ENCODE assay signal across 32 cellular contexts in genomic region chr13:43266953-43267615, GRCh38.
DNase-seq lines count a peak whose midpoint lies in the region; ATAC-seq, FAIRE-seq and TF ChIP-seq lines count a peak whose summit lies in the region.
"Had no signal": no experiment of that assay in that cellular context is flagged by ENCODE, and none has a peak within 500 bp of the region (broad histone marks: within the 10 kb centered on the region; RNA-seq: fewer than 3 reads in every experiment).

No MANE protein-coding gene starts in this region.

- no peaks in the 10 kb centered on the region for H3K9me3 ChIP-seq in A549
- H3K9me3 ChIP-seq in Panc1 (ENCODE audit: control insufficient read depth, insufficient read depth, low read depth, low read length): no peaks in the 10 kb centered on the region
- H3K9me3 ChIP-seq in endodermal cell (ENCODE audit: control insufficient read depth, low read length): no peaks in the 10 kb centered on the region
- no peaks in the 10 kb centered on the region for H3K9me3 ChIP-seq in neural cell (ENCODE audit: low read length)
- H3K9me3 ChIP-seq in hepatocyte (ENCODE audit: low read depth): no peaks in the 10 kb centered on the region
- no peaks in the 10 kb centered on the region for H3K9me3 ChIP-seq in CD8-positive, alpha-beta memory T cell (ENCODE audit: low read length)
- H3K9me3 ChIP-seq: suprapubic skin had no signal

- H3K36me3 ChIP-seq in Panc1 (ENCODE audit: control insufficient read depth, insufficient read depth, low read length): no peaks in the 10 kb centered on the region
- no peaks in the 10 kb centered on the region for H3K36me3 ChIP-seq in endodermal cell (ENCODE audit: control insufficient read depth, insufficient read depth, low read length)
- H3K36me3 ChIP-seq in neural cell (ENCODE audit: insufficient read depth, low read length): no peaks in the 10 kb centered on the region
- no peaks in the 10 kb centered on the region for H3K36me3 ChIP-seq in hepatocyte (replicated peaks; ENCODE audit: insufficient read depth, low read depth)
- H3K36me3 ChIP-seq in CD8-positive, alpha-beta memory T cell (ENCODE audit: insufficient read depth, low read length): no peaks in the 10 kb centered on the region
- H3K36me3 ChIP-seq: brain microvascular endothelial cell, suprapubic skin had no signal

- H3K79me2 ChIP-seq in neural cell (replicated peaks; ENCODE audit: insufficient read depth, low read length): no peaks in the 10 kb centered on the region
- no peaks in the 10 kb centered on the region for H3K79me2 ChIP-seq in hepatocyte
- H3K79me2 ChIP-seq: parathyroid adenoma had no signal

- H4K20me1 ChIP-seq in neural cell (ENCODE audit: insufficient read depth) (no peaks in the 10 kb centered on the region), hepatocyte (ENCODE audit: insufficient read depth, poor library complexity, severe bottlenecking) (no peaks in the 10 kb centered on the region)

- no peak overlapping the region for H2AFZ ChIP-seq in neural cell (ENCODE audit: low read depth, low read length)
- H2AFZ ChIP-seq in hepatocyte: no peak overlapping the region
- H2AFZ ChIP-seq: parathyroid adenoma had no signal

- peaks cover 3% of the 10 kb centered on the region for H3K27me3 Mint-ChIP-seq in endodermal cell (ENCODE audit: insufficient read depth)
- H3K27me3 Mint-ChIP-seq in CD8-positive, alpha-beta memory T cell: peaks cover 1 to 9% of the 10 kb centered on the region in 2 donors
- H3K27me3 Mint-ChIP-seq in activated T-cell treated with anti-CD3 and anti-CD28 coated beads, Interleukin-2, amount 50 U/mL, for 24 hours: no peaks in the 10 kb centered on the region

- BruUV-seq in Panc1 (replicated peaks; lab: Mats Ljungman, UMichigan): no TSS peak

- FAIRE-seq in A549 (lab: Jason Lieb, UNC): no peak

- H3K9ac ChIP-seq in endodermal cell (ENCODE audit: extremely low read depth, low read length, poor library complexity, severe bottlenecking) (no peak overlapping the region), neural cell (ENCODE audit: low read length) (peak overlapping the region; percentile 48)
- H3K9ac ChIP-seq: parathyroid adenoma had no signal

- WGBS in A549 (ENCODE audit: missing lambda C conversion rate): 86% methylated on average over 9 of the region's 9 CpGs
- 47 to 75% methylated on average over 6 to 9 of the region's 9 CpGs for WGBS in endodermal cell (ENCODE audit: insufficient coverage in 1 of 2, insufficient read length in 1 of 2), 2 experiments
- WGBS in hepatocyte (ENCODE audit: low lambda C conversion rate, missing lambda C conversion rate): 65% methylated on average over 9 of the region's 9 CpGs

- H3F3A ChIP-seq in neural cell (ENCODE audit: insufficient read depth, low read length, poor library complexity, severe bottlenecking): peaks cover 6% of the 10 kb centered on the region

- H3K4me1 ChIP-seq in A549 (peaks cover 32% of the 10 kb centered on the region), Panc1 (ENCODE audit: control insufficient read depth, insufficient read depth, low read length) (peaks cover 21% of the 10 kb centered on the region), endodermal cell (ENCODE audit: control insufficient read depth, insufficient read depth, low read length) (peaks cover 21% of the 10 kb centered on the region), hepatocyte (ENCODE audit: insufficient read depth) (peaks cover 29% of the 10 kb centered on the region)
- H3K4me1 ChIP-seq in CD8-positive, alpha-beta memory T cell (ENCODE audit: insufficient read depth, low read length): no peaks in the 10 kb centered on the region
- H3K4me1 ChIP-seq: parathyroid adenoma had no signal

- intact Hi-C loops in Panc1 (cut with micrococcal nuclease; ENCODE audit: unreplicated experiment): no loop called here

- H3K27me3 ChIP-seq in Panc1 (ENCODE audit: control insufficient read depth, insufficient read depth, low read length): no peaks in the 10 kb centered on the region
- no peaks in the 10 kb centered on the region for H3K27me3 ChIP-seq in endodermal cell (ENCODE audit: control insufficient read depth, insufficient read depth, low read length, poor library complexity, severe bottlenecking)
- no peaks in the 10 kb centered on the region for H3K27me3 ChIP-seq in neural cell (ENCODE audit: insufficient read depth, low read depth, low read length)
- H3K27me3 ChIP-seq in hepatocyte: no peaks in the 10 kb centered on the region
- H3K27me3 ChIP-seq in CD8-positive, alpha-beta memory T cell (ENCODE audit: insufficient read depth, low read length, poor library complexity, severe bottlenecking): no peaks in the 10 kb centered on the region
- H3K27me3 ChIP-seq: brain microvascular endothelial cell, suprapubic skin had no signal

- H3K4me3 ChIP-seq in A549 (no peak overlapping the region), Panc1 (ENCODE audit: low read depth in 2 of 2, low read length in 2 of 2) (no peak overlapping the region), endodermal cell (ENCODE audit: low read length) (no peak overlapping the region), neural cell (ENCODE audit: low read length) (no peak overlapping the region), hepatocyte (no peak overlapping the region)
- H3K4me3 ChIP-seq in CD8-positive, alpha-beta memory T cell (ENCODE audit: low read length): no peak overlapping the region
- H3K4me3 ChIP-seq: smooth muscle cell, suprapubic skin had no signal

- ATAC-seq in A549 (no peak), Panc1 (no peak), HG03457 (IDR thresholded peaks at IDR 0.05; ENCODE audit: unreplicated experiment) (no peak)
- ATAC-seq: activated CD8-positive, alpha-beta T cell treated with anti-CD3 and anti-CD28 coated beads, Interleukin-2, amount 10 ng/mL, durations not matched to agents 7 days and 5 days; activated T-helper 17 cell treated with anti-CD3 and anti-CD28 coated beads, Interleukin-2, amount 50 U/mL, for 72 hours; PC-3; right cardiac atrium had no signal

- in situ Hi-C loops in Panc1 (cut with HindIII; ENCODE audit: low pct_unique_long_range_greater_than_20kb, low sequenced_read_pairs): no loop called here

- H3K4me2 ChIP-seq in A549 (no peak overlapping the region), neural cell (ENCODE audit: low read length) (no peak overlapping the region), hepatocyte (no peak overlapping the region)
- H3K4me2 ChIP-seq: smooth muscle cell had no signal

- no peaks in the 10 kb centered on the region for H3K9me3 Mint-ChIP-seq in endodermal cell
- no peaks in the 10 kb centered on the region for H3K9me3 Mint-ChIP-seq in CD8-positive, alpha-beta memory T cell
- H3K9me3 Mint-ChIP-seq in activated T-cell treated with anti-CD3 and anti-CD28 coated beads, Interleukin-2, amount 50 U/mL, for 24 hours: no peaks in the 10 kb centered on the region
- H3K9me3 Mint-ChIP-seq: activated T-helper 17 cell treated with anti-CD3 and anti-CD28 coated beads, Interleukin-2, amount 50 U/mL, for 72 hours; CD4-positive, alpha-beta memory T cell; natural killer cell treated with Interleukin-12 subunit alpha and Interleukin-12 subunit beta and Interleukin-15 and Interleukin-18, amount 100 ng/mL, for 72 hours; T-helper 2 cell treated with Interferon-gamma antibody and Interleukin-4, amounts not matched to agents 5 μg/mL and 100 μg/mL, for 36 hours had no signal

- peaks cover 32% of the 10 kb centered on the region for H3K4me1 Mint-ChIP-seq in endodermal cell
- H3K4me1 Mint-ChIP-seq in CD8-positive, alpha-beta memory T cell: no peaks in the 10 kb centered on the region
- H3K4me1 Mint-ChIP-seq in activated T-cell treated with anti-CD3 and anti-CD28 coated beads, Interleukin-2, amount 50 U/mL, for 24 hours (ENCODE audit: low read depth): no peaks in the 10 kb centered on the region
- H3K4me1 Mint-ChIP-seq: activated T-helper 17 cell treated with anti-CD3 and anti-CD28 coated beads, Interleukin-2, amount 50 U/mL, for 72 hours; B cell; CD4-positive, alpha-beta memory T cell had no signal

- TF ChIP-seq RAD21 in A549 (conservative IDR thresholded peaks at IDR 0.05 in 1 of 2, IDR thresholded peaks at IDR 0.05 in 1 of 2) (no peak), neural cell (conservative IDR thresholded peaks at IDR 0.05) (no peak)

- H3K27ac ChIP-seq in A549 (peak overlapping the region; percentile 46 to 61; a peak in 3 of 6 replicates), Panc1 (ENCODE audit: low read length) (peak overlapping the region; percentile 48; the same call in 1 of the 2 replicates), endodermal cell (ENCODE audit: low read depth, low read length) (peak overlapping the region; percentile 83), neural cell (ENCODE audit: low read length) (peak overlapping the region; percentile 72), hepatocyte (no peak overlapping the region)
- no peak overlapping the region for H3K27ac ChIP-seq in CD8-positive, alpha-beta memory T cell (ENCODE audit: low read depth, low read length)
- H3K27ac ChIP-seq: brain microvascular endothelial cell, parathyroid adenoma, suprapubic skin had no signal

- CTCF ChIA-PET in A549 (lab: Yijun Ruan, JAX) (no interaction called here), Panc1 (lab: Charles Lee) (no interaction called here)
- CTCF ChIA-PET in CD8-positive, alpha-beta memory T cell (lab: Charles Lee): no interaction called here

- H3K9me2 ChIP-seq in neural cell (ENCODE audit: insufficient read depth, low read length) (no peaks in the 10 kb centered on the region), hepatocyte (replicated peaks; ENCODE audit: insufficient read depth) (no peaks in the 10 kb centered on the region)

- TF ChIP-seq EP300 in A549 (IDR thresholded peaks at IDR 0.05) (no peak), neural cell (conservative IDR thresholded peaks at IDR 0.05; ENCODE audit: poor library complexity, severe bottlenecking) (no peak)

- no peak overlapping the region for H3K4me3 Mint-ChIP-seq in endodermal cell
- no peak overlapping the region for H3K4me3 Mint-ChIP-seq in CD8-positive, alpha-beta memory T cell
- no peak overlapping the region for H3K4me3 Mint-ChIP-seq in activated T-cell treated with anti-CD3 and anti-CD28 coated beads, Interleukin-2, amount 50 U/mL, for 24 hours
- H3K4me3 Mint-ChIP-seq: activated CD8-positive, alpha-beta T cell treated with anti-CD3 and anti-CD28 coated beads, Interleukin-2, amount 10 ng/mL, durations not matched to agents 7 days and 5 days; activated T-helper 17 cell treated with anti-CD3 and anti-CD28 coated beads, Interleukin-2, amount 50 U/mL, for 72 hours; B cell; CD4-positive, alpha-beta memory T cell; natural killer cell treated with Interleukin-12 subunit alpha and Interleukin-12 subunit beta and Interleukin-15 and Interleukin-18, amount 100 ng/mL, for 72 hours; T-helper 2 cell treated with Interferon-gamma antibody and Interleukin-4, amounts not matched to agents 5 μg/mL and 100 μg/mL, for 36 hours had no signal

- DNase-seq in A549 (ENCODE audit: low read depth in 1 of 2, low spot score in 1 of 2) (no peak), Panc1 (ENCODE audit: low read depth, low spot score) (no peak), endodermal cell (no peak), hepatocyte (ENCODE audit: low spot score) (no peak)
- DNase-seq in CD8-positive, alpha-beta memory T cell: no peak
- no peak for DNase-seq in activated T-cell treated with anti-CD3 and anti-CD28 coated beads, Interleukin-2, amount 50 U/mL, for 24 hours
- DNase-seq: activated CD4-positive, alpha-beta T cell treated with anti-CD3 and anti-CD28 coated beads for 4 hours; activated CD8-positive, alpha-beta T cell treated with anti-CD3 and anti-CD28 coated beads, Interleukin-2, amount 10 ng/mL, durations not matched to agents 7 days and 5 days; activated naive CD4-positive, alpha-beta T cell treated with anti-CD3 and anti-CD28 coated beads, Interleukin-2, amount 50 U/mL, for 16 hours; brain microvascular endothelial cell; CD4-positive, alpha-beta memory T cell; effector CD8-positive, alpha-beta T cell; erythroblast; H7; head of caudate nucleus; NCI-H1417 treated with DMSO at 0.1 percent for 48 hours; NCI-H2029 treated with DMSO at 0.1 percent for 48 hours; NCI-H2227 treated with DMSO at 0.1 percent for 48 hours; NCI-H526; PC-3; right cardiac atrium; SHP77 treated with DMSO at 0.1 percent for 48 hours; stimulated activated naive CD4-positive, alpha-beta T cell treated with Interleukin-2 at 50 U/mL for 16 hours had no signal

- H3K36me3 Mint-ChIP-seq in endodermal cell (ENCODE audit: low read depth): no peaks in the 10 kb centered on the region
- H3K36me3 Mint-ChIP-seq in CD8-positive, alpha-beta memory T cell: no peaks in the 10 kb centered on the region
- H3K36me3 Mint-ChIP-seq in activated T-cell treated with anti-CD3 and anti-CD28 coated beads, Interleukin-2, amount 50 U/mL, for 24 hours (ENCODE audit: low read depth): no peaks in the 10 kb centered on the region
- H3K36me3 Mint-ChIP-seq: CD4-positive, alpha-beta memory T cell; natural killer cell treated with Interleukin-12 subunit alpha and Interleukin-12 subunit beta and Interleukin-15 and Interleukin-18, amount 100 ng/mL, for 72 hours had no signal

- H3K27ac Mint-ChIP-seq in endodermal cell: no peak overlapping the region
- no peak overlapping the region for H3K27ac Mint-ChIP-seq in CD8-positive, alpha-beta memory T cell
- no peak overlapping the region for H3K27ac Mint-ChIP-seq in activated T-cell treated with anti-CD3 and anti-CD28 coated beads, Interleukin-2, amount 50 U/mL, for 24 hours
- H3K27ac Mint-ChIP-seq: activated CD8-positive, alpha-beta T cell treated with anti-CD3 and anti-CD28 coated beads, Interleukin-2, amount 10 ng/mL, durations not matched to agents 7 days and 5 days; activated T-helper 17 cell treated with anti-CD3 and anti-CD28 coated beads, Interleukin-2, amount 50 U/mL, for 72 hours; B cell; CD4-positive, alpha-beta memory T cell; natural killer cell treated with Interleukin-12 subunit alpha and Interleukin-12 subunit beta and Interleukin-15 and Interleukin-18, amount 100 ng/mL, for 72 hours; T-helper 2 cell treated with Interferon-gamma antibody and Interleukin-4, amounts not matched to agents 5 μg/mL and 100 μg/mL, for 36 hours had no signal

- POLR2A ChIA-PET in A549 (lab: Yijun Ruan, JAX): no interaction called here
- POLR2A ChIA-PET in Panc1 (lab: Charles Lee): no interaction called here
- POLR2A ChIA-PET in CD8-positive, alpha-beta memory T cell (lab: Charles Lee): no interaction called here

- TF ChIP-seq POLR2A in A549 (IDR thresholded peaks at IDR 0.05; ENCODE audit: low read length): no peak

- TF ChIP-seq CTCF in A549 (IDR thresholded peaks at IDR 0.05) (no peak), Panc1 (IDR thresholded peaks at IDR 0.05) (no peak), endodermal cell (conservative IDR thresholded peaks at IDR 0.05) (no peak), neural cell (IDR thresholded peaks at IDR 0.05; ENCODE audit: poor library complexity, severe bottlenecking) (no peak), hepatocyte (IDR thresholded peaks at IDR 0.05; ENCODE audit: poor library complexity) (no peak)

Comparison
In these comparisons a context has a peak if more than half of its experiments do, and no peak if none do; other contexts are left out.
1. H3K27ac ChIP-seq: peak in A549 (2 of 2), Panc1 (single experiment), endodermal cell (single experiment) and neural cell (single experiment); none in hepatocyte (single experiment) and CD8-positive, alpha-beta memory T cell (single experiment).